Comparison of ENCODE assay signal across 27 cellular contexts in the genomic region with DNA sequence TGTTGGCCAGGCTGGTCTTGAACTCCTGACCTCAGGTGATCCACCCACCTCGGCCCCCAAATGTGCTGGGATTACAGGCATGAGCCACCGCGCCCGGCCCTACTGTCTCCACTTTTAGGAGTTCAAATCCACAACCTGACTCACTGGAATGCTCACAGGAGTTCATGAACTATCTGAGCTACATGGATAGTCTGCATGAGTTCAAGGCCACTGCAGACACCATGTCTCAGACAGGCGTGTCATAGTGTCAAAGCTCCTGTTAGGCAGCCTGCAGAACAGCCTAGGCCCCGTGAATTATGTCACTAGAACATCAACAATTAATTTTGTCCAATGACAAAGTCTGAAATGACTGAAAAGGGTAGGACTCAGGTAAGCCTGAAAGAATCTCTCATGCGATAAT. TPM values are rescaled to one million over a fixed set of nuclear protein-coding genes. Genes with fewer than 3 reads are reported as not detected.
"Had no signal": no experiment of that assay in that cellular context is flagged by ENCODE, and none has a peak within 500 bp of the region (broad histone marks: within the 10 kb centered on the region; RNA-seq: fewer than 3 reads in every experiment).

No MANE protein-coding gene starts in this region.

- H3K9me3 Mint-ChIP-seq: activated naive CD4-positive, alpha-beta T cell treated with anti-CD3 and anti-CD28 coated beads, Interleukin-2, amount 50 U/mL, for 72 hours; activated naive CD8-positive, alpha-beta T cell treated with anti-CD3 and anti-CD28 coated beads, Interleukin-2, amount 50 U/mL, for 24 hours; T-helper 1 cell treated with Interleukin-12 subunit alpha and Interleukin-12 subunit beta and Interleukin-4 antibody, amounts not matched to agents 30 μg/mL and 1 μg/mL, for 36 hours; WTC11 had no signal

- FAIRE-seq: astrocyte, RCC 7860 had no signal

- DNase-seq: activated CD4-positive, alpha-beta T cell treated with anti-CD3 and anti-CD28 coated beads for 48 hours; activated CD4-positive, alpha-beta T cell treated with anti-CD3 and anti-CD28 coated beads, Interleukin-2, amount 50 U/mL, for 4 hours; activated CD4-positive, CD25-positive, alpha-beta regulatory T cell treated with anti-CD3 and anti-CD28 coated beads, Interleukin-2, amount 50 U/mL, for 72 hours; activated CD8-positive, alpha-beta memory T cell treated with anti-CD3 and anti-CD28 coated beads, Interleukin-2, amount 50 U/mL, for 48 hours; activated CD8-positive, alpha-beta T cell treated with anti-CD3 and anti-CD28 coated beads, Interleukin-2, amount 10 ng/mL, durations not matched to agents 7 days and 5 days; activated naive CD4-positive, alpha-beta T cell; activated naive CD8-positive, alpha-beta T cell treated with anti-CD3 and anti-CD28 coated beads, Interleukin-2, amount 50 U/mL, for 24 hours; activated T-cell treated with anti-CD3 and anti-CD28 coated beads, Interleukin-2, amount 50 U/mL, for 1 hour; amygdala; IMR-90; Kasumi-1; KBM-7; NCI-H1105 treated with DMSO at 0.1 percent for 48 hours; NCI-H1436 treated with DMSO at 0.1 percent for 48 hours; NCI-H187; NCI-H2081; NCI-H510A treated with DMSO at 0.1 percent for 48 hours; NCI-H69; NK-92 treated with Interleukin-12 subunit alpha and Interleukin-12 subunit beta, amount 100 ng/mL, for 24 hours; OCI-M1; SHP77 treated with DMSO at 0.1 percent for 48 hours had no signal

- ATAC-seq: activated CD8-positive, alpha-beta T cell treated with anti-CD3 and anti-CD28 coated beads, Interleukin-2, amount 10 ng/mL, durations not matched to agents 7 days and 5 days; activated naive CD4-positive, alpha-beta T cell treated with anti-CD3 and anti-CD28 coated beads, Interleukin-2, amount 50 U/mL, for 72 hours; activated naive CD8-positive, alpha-beta T cell treated with anti-CD3 and anti-CD28 coated beads, Interleukin-2, amount 50 U/mL, for 24 hours; WTC11 had no signal

- H3K4me3 Mint-ChIP-seq: activated CD8-positive, alpha-beta T cell treated with anti-CD3 and anti-CD28 coated beads, Interleukin-2, amount 10 ng/mL, durations not matched to agents 7 days and 5 days; activated naive CD8-positive, alpha-beta T cell treated with anti-CD3 and anti-CD28 coated beads, Interleukin-2, amount 50 U/mL, for 24 hours; T-helper 1 cell treated with Interleukin-12 subunit alpha and Interleukin-12 subunit beta and Interleukin-4 antibody, amounts not matched to agents 30 μg/mL and 1 μg/mL, for 36 hours had no signal

- H3K36me3 Mint-ChIP-seq: brain, WTC11 had no signal

- H3K27ac Mint-ChIP-seq: activated CD8-positive, alpha-beta T cell treated with anti-CD3 and anti-CD28 coated beads, Interleukin-2, amount 10 ng/mL, durations not matched to agents 7 days and 5 days; activated naive CD4-positive, alpha-beta T cell treated with anti-CD3 and anti-CD28 coated beads, Interleukin-2, amount 50 U/mL, for 72 hours; activated naive CD8-positive, alpha-beta T cell treated with anti-CD3 and anti-CD28 coated beads, Interleukin-2, amount 50 U/mL, for 24 hours; T-helper 1 cell treated with Interleukin-12 subunit alpha and Interleukin-12 subunit beta and Interleukin-4 antibody, amounts not matched to agents 30 μg/mL and 1 μg/mL, for 36 hours; WTC11 had no signal

RNA-seq across cellular contexts. Expression of a gene that starts 38.3 kb away (rescaled TPM):
- total RNA-seq: activated CD8-positive, alpha-beta T cell treated with anti-CD3 and anti-CD28 coated beads, Interleukin-2, amount 10 ng/mL, durations not matched to agents 7 days and 5 days had no signal
